Comparison of ENCODE assay signal across 8 cellular contexts in the genomic region with DNA sequence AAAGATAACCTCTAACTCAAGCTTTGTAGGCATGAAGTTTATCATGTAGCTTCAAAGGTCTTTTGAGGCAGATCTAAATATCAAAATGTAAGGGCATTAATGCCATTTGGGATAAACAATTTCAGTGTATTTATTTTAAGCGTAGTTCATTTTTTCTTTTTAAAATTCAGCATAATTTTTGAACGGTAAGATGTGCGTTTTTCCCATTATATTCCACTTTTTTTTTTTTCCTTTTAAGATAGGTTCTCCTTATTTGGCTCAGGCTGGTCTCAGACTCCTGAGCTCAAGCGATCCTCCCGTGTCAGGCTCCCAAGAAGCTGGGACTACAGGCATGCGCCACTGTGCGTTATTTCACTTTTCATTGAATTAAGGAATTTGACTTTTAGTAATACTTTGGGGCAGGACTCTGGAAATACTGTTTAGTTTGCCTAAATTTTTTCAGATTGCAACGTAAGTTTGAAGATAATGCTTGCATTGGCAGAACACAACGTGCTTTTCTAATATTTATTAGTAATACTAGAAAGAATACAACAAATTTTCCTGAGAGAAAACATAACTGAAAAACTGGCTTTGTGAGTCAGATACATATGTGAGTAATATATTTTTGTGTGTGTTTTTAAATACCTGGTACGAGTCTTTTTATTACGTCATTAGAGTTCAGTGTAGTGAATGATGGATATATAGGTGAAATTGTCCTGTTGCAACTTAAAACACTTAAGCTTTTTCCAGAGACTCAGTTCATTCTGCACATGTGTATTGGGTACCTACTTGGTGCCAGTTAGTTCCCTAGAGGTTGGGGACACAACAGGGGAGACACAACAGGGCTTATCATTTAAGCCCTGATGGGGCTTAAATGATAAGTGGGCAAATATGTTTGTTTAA. TPM values are rescaled to one million over a fixed set of nuclear protein-coding genes. Genes with fewer than 3 reads are reported as not detected.
A peak's percentile ranks its signal among the peaks of the same experiment; 100 is the strongest.
DNase-seq lines count a peak whose midpoint lies in the region; ATAC-seq, FAIRE-seq and TF ChIP-seq lines count a peak whose summit lies in the region.

No MANE protein-coding gene starts in this region.

- no peaks in the 10 kb centered on the region for H3K36me3 Mint-ChIP-seq in activated T-helper 17 cell treated with anti-CD3 and anti-CD28 coated beads, Interleukin-2, amount 50 U/mL, for 72 hours (ENCODE audit: low read depth)

- H3K9me3 ChIP-seq in heart right ventricle, result peaks cover 0 to 3% (median 0%) of the 10 kb centered on the region in 11 donors
- no peaks in the 10 kb centered on the region for H3K9me3 ChIP-seq in transverse colon

- intact Hi-C loops in heart right ventricle (cut with DNase I) (loop anchor here in 2 of 10 donors (2.0 to 10.0 kb wide), 2 partner anchors 72 to 184 kb away; no protein-coding TSS in a partner anchor), left ventricle myocardium superior (cut with micrococcal nuclease) (no loop called here), transverse colon (cut with DNase I; ENCODE audit: low total_unique reads) (no loop called here)

- H3K4me1 ChIP-seq in heart right ventricle, result peaks cover 0 to 23% (median 9%) of the 10 kb centered on the region in 9 donors
- H3K4me1 ChIP-seq in transverse colon, result peaks cover 0 to 32% (median 8%) of the 10 kb centered on the region in 4 donors

- H3K9me3 Mint-ChIP-seq in activated T-helper 17 cell treated with anti-CD3 and anti-CD28 coated beads, Interleukin-2, amount 50 U/mL, for 72 hours, result peaks cover 4% of the 10 kb centered on the region

- peak overlapping the region in 7 of 10 donors; percentile 68 to 91 (median 86) for H3K4me3 ChIP-seq in heart right ventricle
- peak overlapping the region in 3 of 4 donors; percentile 89 to 99 (median 98) for H3K4me3 ChIP-seq in transverse colon

- no peak overlapping the region for H3K27ac Mint-ChIP-seq in activated T-helper 17 cell treated with anti-CD3 and anti-CD28 coated beads, Interleukin-2, amount 50 U/mL, for 72 hours

- H3K27me3 ChIP-seq in heart right ventricle, result peaks cover 0 to 6% (median 0%) of the 10 kb centered on the region in 7 donors
- H3K27me3 ChIP-seq in transverse colon, result no peaks in the 10 kb centered on the region

- no peak for TF ChIP-seq POLR2A in transverse colon (IDR thresholded peaks at IDR 0.05)

- H3K4me3 Mint-ChIP-seq in activated T-helper 17 cell treated with anti-CD3 and anti-CD28 coated beads, Interleukin-2, amount 50 U/mL, for 72 hours, result peak overlapping the region; percentile 75

- no peaks in the 10 kb centered on the region for H3K36me3 ChIP-seq in heart right ventricle
- no peaks in the 10 kb centered on the region for H3K36me3 ChIP-seq in transverse colon

- H3K4me1 Mint-ChIP-seq in activated T-helper 17 cell treated with anti-CD3 and anti-CD28 coated beads, Interleukin-2, amount 50 U/mL, for 72 hours, result peaks cover 7% of the 10 kb centered on the region

- H3K27ac ChIP-seq in heart right ventricle (peak overlapping the region in 1 of 10 donors; percentile 78), transverse colon (peak overlapping the region; percentile 86 to 98 (median 94))

- 69 to 72% methylated on average over 11 of the region's 11 CpGs for WGBS in heart right ventricle, 2 donors
- WGBS in transverse colon (ENCODE audit: low coverage in 1 of 2), 2 donors, result 34 to 39% methylated on average over 5 to 11 of the region's 11 CpGs

- DNase-seq in heart right ventricle (no peak), left ventricle myocardium superior (no peak), transverse colon (no peak), T-helper 9 cell (no peak), dedifferentiated amniotic fluid mesenchymal stem cell (ENCODE audit: extremely low spot score) (no peak)

- TF ChIP-seq EP300 in transverse colon (IDR thresholded peaks at IDR 0.05; ENCODE audit: low read depth), result no peak

- in situ Hi-C loops in transverse colon (cut with MboI; ENCODE audit: low pct_ligation_motif_present in 1 of 4, low pct_unique_long_range_greater_than_20kb in 1 of 4, low sequenced_read_pairs in 3 of 4), result loop anchor here in 1 of 4 donors (25.0 kb wide), 1 partner anchor 415 kb away; no protein-coding TSS in a partner anchor

- no peak for ATAC-seq in heart right ventricle
- ATAC-seq in left ventricle myocardium superior, result no peak
- ATAC-seq in activated T-helper 17 cell treated with anti-CD3 and anti-CD28 coated beads, Interleukin-2, amount 50 U/mL, for 72 hours (replicated peaks), result peak; percentile 44
- ATAC-seq in HG03039 (IDR thresholded peaks at IDR 0.05; ENCODE audit: unreplicated experiment), result no peak

- FAIRE-seq in islet of Langerhans (lab: Jason Lieb, UNC), result peak; percentile 85

- peaks cover 13% of the 10 kb centered on the region for H3K27me3 Mint-ChIP-seq in activated T-helper 17 cell treated with anti-CD3 and anti-CD28 coated beads, Interleukin-2, amount 50 U/mL, for 72 hours

- no peak for TF ChIP-seq CTCF in heart right ventricle (IDR thresholded peaks at IDR 0.05)
- TF ChIP-seq CTCF in transverse colon (IDR thresholded peaks at IDR 0.05), result no peak

RNA-seq across cellular contexts. Expression of gene RALGPS2, which starts 2.2 kb away (rescaled TPM):
- total RNA-seq in heart right ventricle (10 to 100 TPM in 3 of 10 donors, 1 to 10 TPM in 7; 5.9 to 12.8 (median 7.8) TPM), left ventricle myocardium superior (13.7 TPM), transverse colon (10 to 100 TPM; 21.5 to 50.8 (median 34.0) TPM)
- polyA plus RNA-seq in heart right ventricle, result 1 to 10 TPM; 1.4 to 2.2 TPM
- total RNA-seq in activated T-helper 17 cell treated with anti-CD3 and anti-CD28 coated beads, Interleukin-2, amount 50 U/mL, for 72 hours, result 1 to 10 TPM in 1 of 2 donors, under 1 TPM in 1; 0.63 to 4.4 TPM
